ENCODE assay signal across 19 cellular contexts in the genomic region with DNA sequence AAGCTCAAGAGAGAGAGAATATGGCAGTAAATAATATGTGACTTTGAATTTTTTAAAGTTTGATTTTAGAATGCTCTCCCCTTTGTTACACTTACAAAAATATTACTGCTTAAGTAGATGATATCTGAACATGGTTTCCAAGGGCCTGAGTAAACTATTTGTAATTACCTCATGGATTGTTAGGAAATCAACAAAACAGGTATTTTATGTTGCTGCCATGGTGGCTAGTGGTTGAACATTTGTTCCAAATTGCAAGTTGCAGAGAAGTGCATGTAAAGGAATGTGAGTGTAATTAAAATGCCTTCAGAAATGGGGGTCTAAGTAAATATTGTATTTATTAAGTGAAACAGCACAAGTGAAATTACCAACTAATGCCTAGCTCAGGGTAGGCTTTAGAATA.
"Had no signal": no experiment of that assay in that cellular context is flagged by ENCODE, and none has a peak within 500 bp of the region (broad histone marks: within the 10 kb centered on the region; RNA-seq: fewer than 3 reads in every experiment).

No MANE protein-coding gene starts in this region.

- H3K9me3 ChIP-seq: esophagus muscularis mucosa, mucosa of descending colon had no signal

- H3K36me3 ChIP-seq: esophagus muscularis mucosa had no signal

- H3K79me2 ChIP-seq: parathyroid adenoma had no signal

- H3K27ac Mint-ChIP-seq: activated CD4-positive, alpha-beta T cell treated with anti-CD3 and anti-CD28 coated beads, Interleukin-2, amount 10 ng/mL, durations not matched to agents 7 days and 5 days; activated CD8-positive, alpha-beta T cell treated with anti-CD3 and anti-CD28 coated beads, Interleukin-2, amount 10 ng/mL, durations not matched to agents 7 days and 5 days; immature natural killer cell; memory B cell; naive thymus-derived CD4-positive, alpha-beta T cell; stimulated activated naive CD8-positive, alpha-beta T cell treated with anti-CD3 and anti-CD28 coated beads, Interleukin-15, Interleukin-2, amounts not matched to agents 100 ng/mL and 50 ng/mL, for 24 hours had no signal

- ATAC-seq: activated T-cell treated with anti-CD3 and anti-CD28 coated beads, Interleukin-2, amount 50 U/mL, for 4 hours; left ventricle myocardium superior had no signal

- H3K9ac ChIP-seq: parathyroid adenoma had no signal

- H3K27me3 ChIP-seq: esophagus muscularis mucosa had no signal

- DNase-seq: activated CD4-positive, alpha-beta T cell treated with anti-CD3 and anti-CD28 coated beads, Interleukin-2, amount 10 ng/mL, durations not matched to agents 7 days and 5 days; activated CD4-positive, CD25-positive, alpha-beta regulatory T cell; activated CD8-positive, alpha-beta T cell treated with anti-CD3 and anti-CD28 coated beads, Interleukin-2, amount 10 ng/mL, durations not matched to agents 7 days and 5 days; activated effector memory CD4-positive, alpha-beta T cell treated with Interleukin-2 at 50 U/mL for 16 hours; activated naive CD4-positive, alpha-beta T cell treated with anti-CD3 and anti-CD28 coated beads, Interleukin-2, amount 50 U/mL, for 16 hours; activated T-cell treated with anti-CD3 and anti-CD28 coated beads, Interleukin-2, amount 50 U/mL, for 4 hours; immature natural killer cell; left ventricle myocardium superior; mucosa of descending colon; stimulated activated CD4-positive, alpha-beta T cell treated with anti-CD3 and anti-CD28 coated beads, Interleukin-2, amount 100 ng/mL, for 24 hours; T-helper 1 cell; T-helper 9 cell had no signal

- H3K27me3 Mint-ChIP-seq: central memory CD8-positive, alpha-beta T cell; memory B cell; stimulated activated naive CD8-positive, alpha-beta T cell treated with anti-CD3 and anti-CD28 coated beads, Interleukin-15, Interleukin-2, amounts not matched to agents 100 ng/mL and 50 ng/mL, for 24 hours had no signal

- H2AFZ ChIP-seq: parathyroid adenoma had no signal

- H3K27ac ChIP-seq: coronary artery, esophagus muscularis mucosa, parathyroid adenoma had no signal

- H3K4me3 ChIP-seq: coronary artery, esophagus muscularis mucosa, mucosa of descending colon had no signal

- H3K4me1 ChIP-seq: parathyroid adenoma had no signal

- H3K9me3 Mint-ChIP-seq: activated T-cell treated with anti-CD3 and anti-CD28 coated beads, Interleukin-2, amount 50 U/mL, for 4 hours; central memory CD8-positive, alpha-beta T cell; memory B cell had no signal

- H3K4me1 Mint-ChIP-seq: memory B cell had no signal

- H3K4me3 Mint-ChIP-seq: activated CD4-positive, alpha-beta T cell treated with anti-CD3 and anti-CD28 coated beads, Interleukin-2, amount 10 ng/mL, durations not matched to agents 7 days and 5 days; activated CD8-positive, alpha-beta T cell treated with anti-CD3 and anti-CD28 coated beads, Interleukin-2, amount 10 ng/mL, durations not matched to agents 7 days and 5 days; activated T-cell treated with anti-CD3 and anti-CD28 coated beads, Interleukin-2, amount 50 U/mL, for 4 hours; central memory CD8-positive, alpha-beta T cell; immature natural killer cell; memory B cell; stimulated activated naive CD8-positive, alpha-beta T cell treated with anti-CD3 and anti-CD28 coated beads, Interleukin-15, Interleukin-2, amounts not matched to agents 100 ng/mL and 50 ng/mL, for 24 hours had no signal
